39 cellular contexts compared by ENCODE assay signal in genomic region chr5:99675974-99676373, GRCh38.
"Had no signal": no experiment of that assay in that cellular context is flagged by ENCODE, and none has a peak within 500 bp of the region (broad histone marks: within the 10 kb centered on the region; RNA-seq: fewer than 3 reads in every experiment).

No MANE protein-coding gene starts in this region.

- H3K9me3 Mint-ChIP-seq: activated CD4-positive, alpha-beta memory T cell treated with anti-CD3 and anti-CD28 coated beads, Interleukin-2, amount 10 ng/mL, durations not matched to agents 7 days and 5 days; activated CD4-positive, alpha-beta T cell treated with anti-CD3 and anti-CD28 coated beads, Interleukin-2, amount 10 ng/mL, durations not matched to agents 7 days and 5 days; activated naive CD8-positive, alpha-beta T cell treated with anti-CD3 and anti-CD28 coated beads, Interleukin-2, amount 10 ng/mL, durations not matched to agents 7 days and 5 days; activated naive CD8-positive, alpha-beta T cell treated with anti-CD3 and anti-CD28 coated beads, Interleukin-2, amount 50 U/mL, for 24 hours; brain had no signal

- H3K4me3 Mint-ChIP-seq: activated CD4-positive, alpha-beta memory T cell treated with anti-CD3 and anti-CD28 coated beads, Interleukin-2, amount 10 ng/mL, durations not matched to agents 7 days and 5 days; activated CD4-positive, alpha-beta T cell treated with anti-CD3 and anti-CD28 coated beads for 36 hours; activated CD4-positive, alpha-beta T cell treated with anti-CD3 and anti-CD28 coated beads, Interleukin-2, amount 10 ng/mL, durations not matched to agents 7 days and 5 days; activated CD8-positive, alpha-beta memory T cell treated with anti-CD3 and anti-CD28 coated beads, Interleukin-2, amount 10 ng/mL, durations not matched to agents 7 days and 5 days; activated CD8-positive, alpha-beta T cell treated with anti-CD3 and anti-CD28 coated beads, Interleukin-2, amount 10 ng/mL, durations not matched to agents 7 days and 5 days; activated naive CD4-positive, alpha-beta T cell treated with anti-CD3 and anti-CD28 coated beads, Interleukin-2, amount 10 ng/mL, durations not matched to agents 7 days and 5 days; activated naive CD4-positive, alpha-beta T cell treated with anti-CD3 and anti-CD28 coated beads, Interleukin-2, amount 50 U/mL, for 24 hours; activated naive CD8-positive, alpha-beta T cell; activated naive CD8-positive, alpha-beta T cell treated with anti-CD3 and anti-CD28 coated beads, Interleukin-2, amount 10 ng/mL, durations not matched to agents 7 days and 5 days; activated naive CD8-positive, alpha-beta T cell treated with anti-CD3 and anti-CD28 coated beads, Interleukin-2, amount 50 U/mL, for 24 hours; activated T-cell treated with anti-CD3 and anti-CD28 coated beads, Interleukin-2, amount 50 U/mL, for 24 hours; brain; central memory CD8-positive, alpha-beta T cell; T-helper 1 cell treated with Interleukin-12 subunit alpha and Interleukin-12 subunit beta and Interleukin-4 antibody, amounts not matched to agents 30 μg/mL and 1 μg/mL, for 36 hours; T-helper 2 cell treated with Interferon-gamma antibody and Interleukin-4, amounts not matched to agents 5 μg/mL and 100 μg/mL, for 36 hours had no signal

- H3K36me3 ChIP-seq: ascending aorta, cardiac muscle cell had no signal

- H3K27ac Mint-ChIP-seq: activated CD4-positive, alpha-beta memory T cell treated with anti-CD3 and anti-CD28 coated beads, Interleukin-2, amount 10 ng/mL, durations not matched to agents 7 days and 5 days; activated CD4-positive, alpha-beta T cell treated with anti-CD3 and anti-CD28 coated beads for 36 hours; activated CD4-positive, alpha-beta T cell treated with anti-CD3 and anti-CD28 coated beads, Interleukin-2, amount 10 ng/mL, durations not matched to agents 7 days and 5 days; activated CD8-positive, alpha-beta memory T cell treated with anti-CD3 and anti-CD28 coated beads, Interleukin-2, amount 10 ng/mL, durations not matched to agents 7 days and 5 days; activated CD8-positive, alpha-beta T cell treated with anti-CD3 and anti-CD28 coated beads, Interleukin-2, amount 10 ng/mL, durations not matched to agents 7 days and 5 days; activated naive CD4-positive, alpha-beta T cell treated with anti-CD3 and anti-CD28 coated beads, Interleukin-2, amount 10 ng/mL, durations not matched to agents 7 days and 5 days; activated naive CD4-positive, alpha-beta T cell treated with anti-CD3 and anti-CD28 coated beads, Interleukin-2, amount 50 U/mL, for 24 hours; activated naive CD8-positive, alpha-beta T cell; activated naive CD8-positive, alpha-beta T cell treated with anti-CD3 and anti-CD28 coated beads, Interleukin-2, amount 10 ng/mL, durations not matched to agents 7 days and 5 days; activated naive CD8-positive, alpha-beta T cell treated with anti-CD3 and anti-CD28 coated beads, Interleukin-2, amount 50 U/mL, for 24 hours; activated T-cell treated with anti-CD3 and anti-CD28 coated beads, Interleukin-2, amount 50 U/mL, for 24 hours; activated T-helper 2 cell treated with anti-CD3 and anti-CD28 coated beads, Interferon-gamma antibody, Interleukin-2, Interleukin-4, amounts not matched to agents 10 μg/mL and 5 μg/mL and 100 μg/mL, durations not matched to agents 14 hours and 24 hours and 36 hours; brain; T-helper 1 cell treated with Interleukin-12 subunit alpha and Interleukin-12 subunit beta and Interleukin-4 antibody, amounts not matched to agents 30 μg/mL and 1 μg/mL, for 36 hours; T-helper 2 cell treated with Interferon-gamma antibody and Interleukin-4, amounts not matched to agents 5 μg/mL and 100 μg/mL, for 36 hours had no signal

- H3K4me3 ChIP-seq: ascending aorta, cardiac muscle cell had no signal

- FAIRE-seq: bronchial epithelial cell, TTC549 had no signal

- H3K27ac ChIP-seq: ascending aorta, cardiac muscle cell, VCaP had no signal

- H3K36me3 Mint-ChIP-seq: activated CD8-positive, alpha-beta memory T cell treated with anti-CD3 and anti-CD28 coated beads, Interleukin-2, amount 10 ng/mL, durations not matched to agents 7 days and 5 days; activated naive CD4-positive, alpha-beta T cell treated with anti-CD3 and anti-CD28 coated beads, Interleukin-2, amount 10 ng/mL, durations not matched to agents 7 days and 5 days; activated naive CD4-positive, alpha-beta T cell treated with anti-CD3 and anti-CD28 coated beads, Interleukin-2, amount 50 U/mL, for 24 hours; activated naive CD8-positive, alpha-beta T cell; activated naive CD8-positive, alpha-beta T cell treated with anti-CD3 and anti-CD28 coated beads, Interleukin-2, amount 10 ng/mL, durations not matched to agents 7 days and 5 days; brain had no signal

- H3K27me3 ChIP-seq: ascending aorta, cardiac muscle cell had no signal

- ATAC-seq: activated CD4-positive, alpha-beta T cell treated with anti-CD3 and anti-CD28 coated beads for 36 hours; activated CD4-positive, CD25-positive, alpha-beta regulatory T cell treated with anti-CD3 and anti-CD28 coated beads, Interleukin-2, amount 50 U/mL, for 24 hours; activated CD8-positive, alpha-beta memory T cell treated with anti-CD3 and anti-CD28 coated beads, Interleukin-2, amount 10 ng/mL, durations not matched to agents 7 days and 5 days; activated CD8-positive, alpha-beta T cell treated with anti-CD3 and anti-CD28 coated beads, Interleukin-2, amount 10 ng/mL, durations not matched to agents 7 days and 5 days; activated naive CD8-positive, alpha-beta T cell treated with anti-CD3 and anti-CD28 coated beads, Interleukin-2, amount 50 U/mL, for 24 hours had no signal

- H3K27me3 Mint-ChIP-seq: activated CD4-positive, alpha-beta memory T cell treated with anti-CD3 and anti-CD28 coated beads, Interleukin-2, amount 10 ng/mL, durations not matched to agents 7 days and 5 days; activated CD4-positive, alpha-beta T cell treated with anti-CD3 and anti-CD28 coated beads for 36 hours; activated CD4-positive, alpha-beta T cell treated with anti-CD3 and anti-CD28 coated beads, Interleukin-2, amount 10 ng/mL, durations not matched to agents 7 days and 5 days; activated CD8-positive, alpha-beta memory T cell treated with anti-CD3 and anti-CD28 coated beads, Interleukin-2, amount 10 ng/mL, durations not matched to agents 7 days and 5 days; activated naive CD4-positive, alpha-beta T cell treated with anti-CD3 and anti-CD28 coated beads, Interleukin-2, amount 10 ng/mL, durations not matched to agents 7 days and 5 days; activated naive CD4-positive, alpha-beta T cell treated with anti-CD3 and anti-CD28 coated beads, Interleukin-2, amount 50 U/mL, for 24 hours; activated naive CD8-positive, alpha-beta T cell; activated naive CD8-positive, alpha-beta T cell treated with anti-CD3 and anti-CD28 coated beads, Interleukin-2, amount 10 ng/mL, durations not matched to agents 7 days and 5 days; activated naive CD8-positive, alpha-beta T cell treated with anti-CD3 and anti-CD28 coated beads, Interleukin-2, amount 50 U/mL, for 24 hours; activated T-cell treated with anti-CD3 and anti-CD28 coated beads, Interleukin-2, amount 50 U/mL, for 24 hours; brain; central memory CD8-positive, alpha-beta T cell had no signal

- DNase-seq: activated CD4-positive, alpha-beta memory T cell treated with anti-CD3 and anti-CD28 coated beads, Interleukin-2, amount 10 ng/mL, durations not matched to agents 7 days and 5 days; activated CD4-positive, alpha-beta T cell treated with anti-CD3 and anti-CD28 coated beads for 1 hour; activated CD4-positive, alpha-beta T cell treated with anti-CD3 and anti-CD28 coated beads for 36 hours; activated CD4-positive, alpha-beta T cell treated with anti-CD3 and anti-CD28 coated beads for 48 hours; activated CD4-positive, alpha-beta T cell treated with anti-CD3 and anti-CD28 coated beads, Interleukin-2, amount 10 ng/mL, durations not matched to agents 7 days and 5 days; activated CD4-positive, alpha-beta T cell treated with anti-CD3 and anti-CD28 coated beads, Interleukin-2, amount 50 U/mL, for 48 hours; activated CD4-positive, CD25-positive, alpha-beta regulatory T cell; activated CD8-positive, alpha-beta memory T cell treated with anti-CD3 and anti-CD28 coated beads for 24 hours; activated CD8-positive, alpha-beta memory T cell treated with anti-CD3 and anti-CD28 coated beads, Interleukin-2, amount 10 ng/mL, durations not matched to agents 7 days and 5 days; activated CD8-positive, alpha-beta memory T cell treated with anti-CD3 and anti-CD28 coated beads, Interleukin-2, amount 50 U/mL, for 48 hours; activated CD8-positive, alpha-beta T cell treated with anti-CD3 and anti-CD28 coated beads, Interleukin-2, amount 10 ng/mL, durations not matched to agents 7 days and 5 days; activated effector memory CD4-positive, alpha-beta T cell treated with Interleukin-2 at 50 U/mL for 16 hours; activated gamma-delta T cell; activated naive CD4-positive, alpha-beta T cell treated with anti-CD3 and anti-CD28 coated beads, Interleukin-2, amount 10 ng/mL, durations not matched to agents 7 days and 5 days; activated naive CD4-positive, alpha-beta T cell treated with Interleukin-2 at 50 U/mL for 16 hours; activated naive CD8-positive, alpha-beta T cell treated with anti-CD3 and anti-CD28 coated beads, Interleukin-2, amount 10 ng/mL, durations not matched to agents 7 days and 5 days; activated naive CD8-positive, alpha-beta T cell treated with anti-CD3 and anti-CD28 coated beads, Interleukin-2, amount 50 U/mL, for 24 hours; activated T-cell treated with anti-CD3 and anti-CD28 coated beads, Interleukin-2, amount 50 U/mL, for 24 hours; activated T-cell treated with anti-CD3 and anti-CD28 coated beads, Interleukin-2, amount 50 U/mL, for 48 hours; amygdala; anterior cingulate cortex; caudate nucleus; cerebellar nuclear complex; T-helper 1 cell; T-helper 2 cell; T-helper 9 cell had no signal

- H3K4me1 ChIP-seq: ascending aorta had no signal

- H3K4me1 Mint-ChIP-seq: activated CD4-positive, alpha-beta memory T cell treated with anti-CD3 and anti-CD28 coated beads, Interleukin-2, amount 10 ng/mL, durations not matched to agents 7 days and 5 days; activated CD4-positive, alpha-beta T cell treated with anti-CD3 and anti-CD28 coated beads for 36 hours; activated CD4-positive, alpha-beta T cell treated with anti-CD3 and anti-CD28 coated beads, Interleukin-2, amount 10 ng/mL, durations not matched to agents 7 days and 5 days; activated CD8-positive, alpha-beta memory T cell treated with anti-CD3 and anti-CD28 coated beads, Interleukin-2, amount 10 ng/mL, durations not matched to agents 7 days and 5 days; activated naive CD4-positive, alpha-beta T cell treated with anti-CD3 and anti-CD28 coated beads, Interleukin-2, amount 10 ng/mL, durations not matched to agents 7 days and 5 days; activated naive CD4-positive, alpha-beta T cell treated with anti-CD3 and anti-CD28 coated beads, Interleukin-2, amount 50 U/mL, for 24 hours; activated naive CD8-positive, alpha-beta T cell treated with anti-CD3 and anti-CD28 coated beads, Interleukin-2, amount 10 ng/mL, durations not matched to agents 7 days and 5 days; activated naive CD8-positive, alpha-beta T cell treated with anti-CD3 and anti-CD28 coated beads, Interleukin-2, amount 50 U/mL, for 24 hours; brain; central memory CD8-positive, alpha-beta T cell had no signal
